In genomic region chr17:73010414-73010813, GRCh38 we compare ENCODE assay signal across 23 cellular contexts.
DNase-seq lines count a peak whose midpoint lies in the region; ATAC-seq and TF ChIP-seq lines count a peak whose summit lies in the region.
"Had no signal": no experiment of that assay in that cellular context is flagged by ENCODE, and none has a peak within 500 bp of the region (broad histone marks: within the 10 kb centered on the region; RNA-seq: fewer than 3 reads in every experiment).

No MANE protein-coding gene starts in this region.

- ATAC-seq in mucosa of descending colon = peak; percentile 50
- ATAC-seq: activated T-helper 17 cell treated with anti-CD3 and anti-CD28 coated beads, Interleukin-2, amount 50 U/mL, for 72 hours; CD8-positive, alpha-beta T cell; left ventricle myocardium superior had no signal

- DNase-seq in COR-L47 (lab: John Stamatoyannopoulos, UW) (peak; percentile 21), NCI-H748 treated with DMSO at 0.1 percent for 48 hours (lab: John Stamatoyannopoulos, UW) (peak; percentile 18), mucosa of descending colon (no peak), NCI-H2171 (lab: John Stamatoyannopoulos, UW) (no peak), NCI-H187 treated with DMSO at 0.1 percent for 48 hours (lab: John Stamatoyannopoulos, UW) (no peak), kidney tubule cell (ENCODE audit: low spot score) (no peak)
- DNase-seq: activated B cell treated with CpG ODN at 0.5 μM for 24 hours; activated CD8-positive, alpha-beta memory T cell treated with anti-CD3 and anti-CD28 coated beads, Interleukin-2, amount 50 U/mL, for 48 hours; activated naive CD4-positive, alpha-beta T cell treated with anti-CD3 and anti-CD28 coated beads, Interleukin-2, amount 50 U/mL, for 16 hours; amygdala; CD8-positive, alpha-beta T cell; DMS 273 treated with DMSO at 0.1 percent for 48 hours; GOT3; HFFc6; left ventricle myocardium superior; NCI-H2107; nephron progenitor cell; SIG-M5; stimulated activated CD4-positive, alpha-beta T cell treated with anti-CD3 and anti-CD28 coated beads, Interleukin-2, amount 100 ng/mL, for 48 hours; SW 1271 had no signal

- H3K36me3 ChIP-seq in BLaER1 (peaks cover 2% of the 10 kb centered on the region; the same call in 1 of the 2 replicates), mucosa of descending colon (ENCODE audit: low read depth) (no peaks in the 10 kb centered on the region)
- H3K36me3 ChIP-seq: right atrium auricular region had no signal

- intact Hi-C loops in mucosa of descending colon (cut with DNase I, micrococcal nuclease) = no loop called here

- H3K9me3 ChIP-seq in BLaER1 (no peaks in the 10 kb centered on the region), mucosa of descending colon (no peaks in the 10 kb centered on the region)
- H3K9me3 ChIP-seq: right atrium auricular region had no signal

- H3K4me1 ChIP-seq in BLaER1 (peaks cover 79% of the 10 kb centered on the region), mucosa of descending colon (ENCODE audit: low read depth) (peaks cover 5% of the 10 kb centered on the region)
- H3K4me1 ChIP-seq: right atrium auricular region had no signal

- H3K4me2 ChIP-seq in BLaER1 = peak overlapping the region; percentile 72

- TF ChIP-seq CTCF in mucosa of descending colon (IDR thresholded peaks at IDR 0.05) = no peak

- H3K27ac ChIP-seq in BLaER1 = peak overlapping the region; percentile 76
- H3K27ac ChIP-seq: right atrium auricular region had no signal

- no peaks in the 10 kb centered on the region for H4K20me1 ChIP-seq in BLaER1

- no peaks in the 10 kb centered on the region for H3K27me3 ChIP-seq in BLaER1
- H3K27me3 ChIP-seq: right atrium auricular region had no signal

- H3K9ac ChIP-seq in BLaER1 = peak overlapping the region; percentile 59; the same call in 1 of the 2 replicates

- H3K4me3 ChIP-seq in BLaER1 (0 out of 2 replicates have a peak overlapping the region, but pooled peaks have one; percentile 36), mucosa of descending colon (no peak overlapping the region)
- H3K4me3 ChIP-seq: right atrium auricular region had no signal

Comparison
In these comparisons a context has a peak if more than half of its experiments do, and no peak if none do; other contexts are left out.
1. DNase-seq: peak in COR-L47 (single experiment) and NCI-H748 treated with DMSO at 0.1 percent for 48 hours (single experiment); none in mucosa of descending colon (0 of 3), NCI-H2171 (single experiment), NCI-H187 treated with DMSO at 0.1 percent for 48 hours (single experiment) and kidney tubule cell (single experiment).